Comparison of ENCODE assay signal across 8 cellular contexts in genomic region chr22:22942511-22943329, GRCh38. TPM values are rescaled to one million over a fixed set of nuclear protein-coding genes. Genes with fewer than 3 reads are reported as not detected.
A peak's percentile ranks its signal among the peaks of the same experiment; 100 is the strongest.
DNase-seq lines count a peak whose midpoint lies in the region; ATAC-seq and TF ChIP-seq lines count a peak whose summit lies in the region.

No MANE protein-coding gene starts in this region.

- H3K4me1 Mint-ChIP-seq in activated CD4-positive, alpha-beta T cell treated with anti-CD3 and anti-CD28 coated beads, Interleukin-2, amount 10 ng/mL, durations not matched to agents 24 days and 14 days, result peaks cover 8% of the 10 kb centered on the region

- H3K9me3 Mint-ChIP-seq in activated CD4-positive, alpha-beta T cell treated with anti-CD3 and anti-CD28 coated beads, Interleukin-2, amount 10 ng/mL, durations not matched to agents 24 days and 14 days, result no peaks in the 10 kb centered on the region

- H3K27ac Mint-ChIP-seq in activated CD4-positive, alpha-beta T cell treated with anti-CD3 and anti-CD28 coated beads, Interleukin-2, amount 10 ng/mL, durations not matched to agents 24 days and 14 days, result no peak overlapping the region

- ATAC-seq in GM21825 (IDR thresholded peaks at IDR 0.05; ENCODE audit: unreplicated experiment), result no peak

- DNase-seq in SIG-M5 treated with dmso at 0.1 percent for 504 hours (lab: John Stamatoyannopoulos, UW; ENCODE audit: unreplicated experiment) (peak; percentile 61), SIG-M5 (lab: John Stamatoyannopoulos, UW) (no peak), NCI-H345 (lab: John Stamatoyannopoulos, UW) (peak; percentile 29), dorsolateral prefrontal cortex (peak in 9 of 10 donors; percentile 23 to 73 (median 44)), mesenteric fat pad (ENCODE audit: low spot score) (peak; percentile 72)
- DNase-seq in activated CD4-positive, alpha-beta T cell treated with anti-CD3 and anti-CD28 coated beads, Interleukin-2, amount 10 ng/mL, durations not matched to agents 24 days and 14 days, result peak; percentile 90
- DNase-seq in stimulated activated CD8-positive, alpha-beta memory T cell treated with anti-CD3 and anti-CD28 coated beads, Interleukin-4, amount 100 ng/mL, for 1 hour (ENCODE audit: low read depth in 2 of 2, low spot score in 1 of 2), result peak; percentile 62 to 66

- no peaks in the 10 kb centered on the region for H3K36me3 Mint-ChIP-seq in activated CD4-positive, alpha-beta T cell treated with anti-CD3 and anti-CD28 coated beads, Interleukin-2, amount 10 ng/mL, durations not matched to agents 24 days and 14 days (ENCODE audit: low read depth)

- no peak overlapping the region for H3K4me3 ChIP-seq in dorsolateral prefrontal cortex

- no peak overlapping the region for H3K27ac ChIP-seq in dorsolateral prefrontal cortex

- no peak overlapping the region for H3K4me3 Mint-ChIP-seq in activated CD4-positive, alpha-beta T cell treated with anti-CD3 and anti-CD28 coated beads, Interleukin-2, amount 10 ng/mL, durations not matched to agents 24 days and 14 days

- H3K27me3 Mint-ChIP-seq in activated CD4-positive, alpha-beta T cell treated with anti-CD3 and anti-CD28 coated beads, Interleukin-2, amount 10 ng/mL, durations not matched to agents 24 days and 14 days, result peaks cover 24% of the 10 kb centered on the region

- intact Hi-C loops in activated CD4-positive, alpha-beta T cell treated with anti-CD3 and anti-CD28 coated beads, Interleukin-2, amount 10 ng/mL, durations not matched to agents 24 days and 14 days (cut with micrococcal nuclease), result loop anchor here (5.0 to 10.0 kb wide), 2 partner anchors 60 to 158 kb away; no protein-coding TSS in a partner anchor
- intact Hi-C loops in dorsolateral prefrontal cortex (cut with DNase I), result no loop called here

- peaks cover 0 to 5% (median 0%) of the 10 kb centered on the region in 45 donors for H3K27me3 ChIP-seq in dorsolateral prefrontal cortex

- TF ChIP-seq CTCF in dorsolateral prefrontal cortex (IDR thresholded peaks at IDR 0.05 in 54 of 56, conservative IDR thresholded peaks at IDR 0.05 in 2 of 56; ENCODE audit: low read depth in 1 of 56, partially characterized antibody in 56 of 56), result peak in 55 of 56 donors; percentile 24 to 73 (median 60)

RNA-seq across cellular contexts. Expression of gene IGLL5, which starts 55.1 kb away (rescaled TPM):
- not detected in 2 replicates for total RNA-seq in activated CD4-positive, alpha-beta T cell treated with anti-CD3 and anti-CD28 coated beads, Interleukin-2, amount 10 ng/mL, durations not matched to agents 24 days and 14 days
- total RNA-seq in dorsolateral prefrontal cortex (1 to 10 TPM in 2 of 120 experiments, under 1 TPM in 1, not detected in 117; 0.80 to 1.7 (median 1.3) TPM), mesenteric fat pad (not detected)
